ENCODE assay signal across 1 cellular context in the genomic region with DNA sequence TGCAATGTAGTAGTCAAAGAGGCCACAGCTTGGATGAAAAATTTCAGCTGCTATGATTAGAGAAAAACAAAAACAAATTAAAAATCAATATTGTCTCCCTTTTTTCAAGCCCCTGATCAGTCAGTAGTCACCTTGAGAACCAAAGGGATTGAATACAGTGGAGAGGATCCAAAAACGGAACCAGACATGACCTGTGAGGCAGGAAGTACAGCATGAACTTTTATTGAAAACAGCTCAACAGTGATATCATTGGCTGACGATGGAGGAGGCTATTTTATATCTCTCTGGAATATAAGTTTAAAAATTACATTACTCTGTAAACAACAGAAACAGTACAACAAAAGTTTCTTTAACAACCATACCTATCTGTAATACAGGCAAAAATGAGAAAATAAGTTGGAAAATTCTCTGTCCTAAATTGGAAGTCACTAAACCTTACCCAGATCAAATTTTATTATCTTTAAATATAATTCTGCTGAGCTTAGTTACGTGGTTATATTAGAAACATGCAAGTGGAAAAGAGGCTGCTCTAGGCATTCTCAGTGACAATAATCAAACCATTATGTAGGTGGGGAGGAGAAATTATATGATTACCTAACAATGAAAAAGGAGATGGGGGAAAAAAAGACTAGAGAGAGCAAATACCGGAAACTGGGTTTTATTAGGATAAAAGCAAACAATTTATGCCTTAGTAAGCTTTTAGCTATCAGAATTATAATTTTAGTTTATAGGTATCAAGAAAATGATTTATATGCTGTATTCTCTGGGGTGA.
TF ChIP-seq lines count a peak whose summit lies in the region.

No MANE protein-coding gene starts in this region.

TF ChIP-seq in HEK293, 187 proteins besides CTCF, POLR2A, EP300 and RAD21 (continued from another document):
- TF ChIP-seq, protein P1, sequence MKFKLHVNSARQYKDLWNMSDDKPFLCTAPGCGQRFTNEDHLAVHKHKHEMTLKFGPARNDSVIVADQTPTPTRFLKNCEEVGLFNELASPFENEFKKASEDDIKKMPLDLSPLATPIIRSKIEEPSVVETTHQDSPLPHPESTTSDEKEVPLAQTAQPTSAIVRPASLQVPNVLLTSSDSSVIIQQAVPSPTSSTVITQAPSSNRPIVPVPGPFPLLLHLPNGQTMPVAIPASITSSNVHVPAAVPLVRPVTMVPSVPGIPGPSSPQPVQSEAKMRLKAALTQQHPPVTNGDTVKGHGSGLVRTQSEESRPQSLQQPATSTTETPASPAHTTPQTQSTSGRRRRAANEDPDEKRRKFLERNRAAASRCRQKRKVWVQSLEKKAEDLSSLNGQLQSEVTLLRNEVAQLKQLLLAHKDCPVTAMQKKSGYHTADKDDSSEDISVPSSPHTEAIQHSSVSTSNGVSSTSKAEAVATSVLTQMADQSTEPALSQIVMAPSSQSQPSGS (tag by site-specific recombination; IDR thresholded peaks at IDR 0.05; ENCODE audit: low read depth): no peak
- TF ChIP-seq ZNF791 (tag by site-specific recombination; IDR thresholded peaks at IDR 0.05): no peak
- TF ChIP-seq ZNF426 (tag by site-specific recombination; IDR thresholded peaks at IDR 0.05): no peak
- TF ChIP-seq ZNF837 (tag by site-specific recombination; IDR thresholded peaks at IDR 0.05): no peak
- no peak for TF ChIP-seq BCL11A (tag by site-specific recombination; IDR thresholded peaks at IDR 0.05; ENCODE audit: low read depth)
